ENCODE assay signal across 1 cellular context in the genomic region with DNA sequence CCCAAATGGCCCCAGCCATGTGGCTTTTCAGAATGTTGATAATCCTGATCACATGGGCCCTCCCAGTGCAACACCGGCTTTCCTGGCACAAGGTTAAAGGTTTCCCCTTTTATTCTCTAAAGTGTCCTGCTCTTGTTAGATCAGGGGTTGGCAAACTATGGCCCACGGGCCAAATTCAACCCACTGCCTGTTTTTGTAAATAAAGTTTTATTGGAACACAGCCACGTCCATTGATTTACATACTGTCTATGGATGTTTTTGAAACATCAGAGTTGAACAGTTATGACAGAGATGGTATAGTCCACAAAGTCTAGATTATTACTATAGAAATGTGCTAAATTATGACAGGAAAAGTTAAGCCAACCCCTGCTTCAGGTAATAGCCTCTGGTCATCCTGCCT.
TF ChIP-seq lines count a peak whose summit lies in the region.

No MANE protein-coding gene starts in this region.

TF ChIP-seq in K562, 482 proteins besides CTCF, POLR2A, EP300 and RAD21:
- TF ChIP-seq KHSRP (IDR thresholded peaks at IDR 0.05): no peak
- TF ChIP-seq, protein P1, sequence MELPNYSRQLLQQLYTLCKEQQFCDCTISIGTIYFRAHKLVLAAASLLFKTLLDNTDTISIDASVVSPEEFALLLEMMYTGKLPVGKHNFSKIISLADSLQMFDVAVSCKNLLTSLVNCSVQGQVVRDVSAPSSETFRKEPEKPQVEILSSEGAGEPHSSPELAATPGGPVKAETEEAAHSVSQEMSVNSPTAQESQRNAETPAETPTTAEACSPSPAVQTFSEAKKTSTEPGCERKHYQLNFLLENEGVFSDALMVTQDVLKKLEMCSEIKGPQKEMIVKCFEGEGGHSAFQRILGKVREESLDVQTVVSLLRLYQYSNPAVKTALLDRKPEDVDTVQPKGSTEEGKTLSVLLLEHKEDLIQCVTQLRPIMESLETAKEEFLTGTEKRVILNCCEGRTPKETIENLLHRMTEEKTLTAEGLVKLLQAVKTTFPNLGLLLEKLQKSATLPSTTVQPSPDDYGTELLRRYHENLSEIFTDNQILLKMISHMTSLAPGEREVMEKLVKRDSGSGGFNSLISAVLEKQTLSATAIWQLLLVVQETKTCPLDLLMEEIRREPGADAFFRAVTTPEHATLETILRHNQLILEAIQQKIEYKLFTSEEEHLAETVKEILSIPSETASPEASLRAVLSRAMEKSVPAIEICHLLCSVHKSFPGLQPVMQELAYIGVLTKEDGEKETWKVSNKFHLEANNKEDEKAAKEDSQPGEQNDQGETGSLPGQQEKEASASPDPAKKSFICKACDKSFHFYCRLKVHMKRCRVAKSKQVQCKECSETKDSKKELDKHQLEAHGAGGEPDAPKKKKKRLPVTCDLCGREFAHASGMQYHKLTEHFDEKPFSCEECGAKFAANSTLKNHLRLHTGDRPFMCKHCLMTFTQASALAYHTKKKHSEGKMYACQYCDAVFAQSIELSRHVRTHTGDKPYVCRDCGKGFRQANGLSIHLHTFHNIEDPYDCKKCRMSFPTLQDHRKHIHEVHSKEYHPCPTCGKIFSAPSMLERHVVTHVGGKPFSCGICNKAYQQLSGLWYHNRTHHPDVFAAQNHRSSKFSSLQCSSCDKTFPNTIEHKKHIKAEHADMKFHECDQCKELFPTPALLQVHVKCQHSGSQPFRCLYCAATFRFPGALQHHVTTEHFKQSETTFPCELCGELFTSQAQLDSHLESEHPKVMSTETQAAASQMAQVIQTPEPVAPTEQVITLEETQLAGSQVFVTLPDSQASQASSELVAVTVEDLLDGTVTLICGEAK (IDR thresholded peaks at IDR 0.05): peak; percentile 79
- TF ChIP-seq, protein P1 (CRISPR knock-in tag; IDR thresholded peaks at IDR 0.05): no peak
- TF ChIP-seq POLR2AphosphoS5 (IDR thresholded peaks at IDR 0.05; ENCODE audit: control insufficient read depth, insufficient read depth, low read depth, low read length): no peak
- TF ChIP-seq, protein P2, sequence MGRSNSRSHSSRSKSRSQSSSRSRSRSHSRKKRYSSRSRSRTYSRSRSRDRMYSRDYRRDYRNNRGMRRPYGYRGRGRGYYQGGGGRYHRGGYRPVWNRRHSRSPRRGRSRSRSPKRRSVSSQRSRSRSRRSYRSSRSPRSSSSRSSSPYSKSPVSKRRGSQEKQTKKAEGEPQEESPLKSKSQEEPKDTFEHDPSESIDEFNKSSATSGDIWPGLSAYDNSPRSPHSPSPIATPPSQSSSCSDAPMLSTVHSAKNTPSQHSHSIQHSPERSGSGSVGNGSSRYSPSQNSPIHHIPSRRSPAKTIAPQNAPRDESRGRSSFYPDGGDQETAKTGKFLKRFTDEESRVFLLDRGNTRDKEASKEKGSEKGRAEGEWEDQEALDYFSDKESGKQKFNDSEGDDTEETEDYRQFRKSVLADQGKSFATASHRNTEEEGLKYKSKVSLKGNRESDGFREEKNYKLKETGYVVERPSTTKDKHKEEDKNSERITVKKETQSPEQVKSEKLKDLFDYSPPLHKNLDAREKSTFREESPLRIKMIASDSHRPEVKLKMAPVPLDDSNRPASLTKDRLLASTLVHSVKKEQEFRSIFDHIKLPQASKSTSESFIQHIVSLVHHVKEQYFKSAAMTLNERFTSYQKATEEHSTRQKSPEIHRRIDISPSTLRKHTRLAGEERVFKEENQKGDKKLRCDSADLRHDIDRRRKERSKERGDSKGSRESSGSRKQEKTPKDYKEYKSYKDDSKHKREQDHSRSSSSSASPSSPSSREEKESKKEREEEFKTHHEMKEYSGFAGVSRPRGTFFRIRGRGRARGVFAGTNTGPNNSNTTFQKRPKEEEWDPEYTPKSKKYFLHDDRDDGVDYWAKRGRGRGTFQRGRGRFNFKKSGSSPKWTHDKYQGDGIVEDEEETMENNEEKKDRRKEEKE (IDR thresholded peaks at IDR 0.05; ENCODE audit: borderline replicate concordance in 1 of 2, control insufficient read depth in 1 of 2, low read depth in 2 of 2, low read length in 1 of 2): no peak
- no peak for TF ChIP-seq ATF7 (IDR thresholded peaks at IDR 0.05)
- TF ChIP-seq, protein P3, sequence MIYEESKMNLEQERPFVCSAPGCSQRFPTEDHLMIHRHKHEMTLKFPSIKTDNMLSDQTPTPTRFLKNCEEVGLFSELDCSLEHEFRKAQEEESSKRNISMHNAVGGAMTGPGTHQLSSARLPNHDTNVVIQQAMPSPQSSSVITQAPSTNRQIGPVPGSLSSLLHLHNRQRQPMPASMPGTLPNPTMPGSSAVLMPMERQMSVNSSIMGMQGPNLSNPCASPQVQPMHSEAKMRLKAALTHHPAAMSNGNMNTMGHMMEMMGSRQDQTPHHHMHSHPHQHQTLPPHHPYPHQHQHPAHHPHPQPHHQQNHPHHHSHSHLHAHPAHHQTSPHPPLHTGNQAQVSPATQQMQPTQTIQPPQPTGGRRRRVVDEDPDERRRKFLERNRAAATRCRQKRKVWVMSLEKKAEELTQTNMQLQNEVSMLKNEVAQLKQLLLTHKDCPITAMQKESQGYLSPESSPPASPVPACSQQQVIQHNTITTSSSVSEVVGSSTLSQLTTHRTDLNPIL (CRISPR knock-in tag; IDR thresholded peaks at IDR 0.05): no peak
